9 cellular contexts compared by ENCODE assay signal in the genomic region with DNA sequence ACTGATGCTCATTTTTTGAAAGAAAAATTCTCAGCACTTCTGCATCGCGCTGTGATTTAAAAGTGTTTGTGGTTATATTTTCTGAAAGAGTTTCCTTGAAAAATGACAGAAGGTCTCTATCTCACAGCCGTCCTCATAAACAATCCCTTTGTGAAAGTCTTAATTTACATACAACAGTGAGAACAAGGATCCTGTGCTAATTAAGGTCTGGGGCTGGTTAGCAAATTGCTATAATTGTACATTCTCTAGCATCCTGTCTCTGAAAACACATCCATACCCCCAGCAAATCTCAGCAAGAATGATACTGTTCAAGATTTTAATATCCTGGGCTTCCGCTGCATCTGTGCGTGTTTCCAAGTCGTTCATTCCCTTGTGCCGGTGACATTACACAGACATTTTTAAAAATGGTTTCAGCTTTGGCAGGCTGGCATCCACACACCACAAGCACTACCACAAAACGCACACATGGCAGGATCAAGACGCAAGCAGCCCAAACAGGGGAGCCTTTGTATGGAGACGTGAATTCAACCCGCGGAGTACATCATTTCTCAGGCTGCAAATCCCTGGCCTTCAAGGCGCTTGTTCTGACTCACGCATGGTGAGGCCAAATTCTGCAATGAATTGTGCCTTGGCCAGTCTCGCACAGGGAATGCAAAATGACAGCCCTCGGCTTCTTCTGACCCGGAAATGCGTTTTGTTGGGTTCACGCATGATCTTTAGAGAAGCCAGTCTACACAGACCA. TPM values are rescaled to one million over a fixed set of nuclear protein-coding genes. Genes with fewer than 3 reads are reported as not detected.
DNase-seq lines count a peak whose midpoint lies in the region; ATAC-seq and TF ChIP-seq lines count a peak whose summit lies in the region.
"Had no signal": no experiment of that assay in that cellular context is flagged by ENCODE, and none has a peak within 500 bp of the region (broad histone marks: within the 10 kb centered on the region; RNA-seq: fewer than 3 reads in every experiment).

No MANE protein-coding gene starts in this region.

- peak overlapping the region; percentile 61 for H3K27ac Mint-ChIP-seq in CD8-positive, alpha-beta T cell

- intact Hi-C loops in CD8-positive, alpha-beta T cell (cut with DNase I, micrococcal nuclease): no loop called here

- no peak overlapping the region for H3K4me3 Mint-ChIP-seq in CD8-positive, alpha-beta T cell

- H3K36me3 Mint-ChIP-seq in CD8-positive, alpha-beta T cell: peaks cover 68% of the 10 kb centered on the region

- CTCF ChIA-PET in CD8-positive, alpha-beta T cell (lab: Charles Lee): no interaction called here

- POLR2A ChIA-PET in CD8-positive, alpha-beta T cell (lab: Charles Lee): no interaction called here

- no peak for TF ChIP-seq CTCF in CD8-positive, alpha-beta T cell (IDR thresholded peaks at IDR 0.05)
- TF ChIP-seq CTCF in right atrium auricular region (IDR thresholded peaks at IDR 0.05): no peak

- no peaks in the 10 kb centered on the region for H3K27me3 Mint-ChIP-seq in CD8-positive, alpha-beta T cell (ENCODE audit: low read depth)

- no peak for DNase-seq in CD8-positive, alpha-beta T cell
- DNase-seq in amygdala (lab: John Stamatoyannopoulos, UW): peak in 50 of 56 donors; percentile 24 to 86 (median 65)
- peak; percentile 85 for DNase-seq in right atrium auricular region (ENCODE audit: low spot score)
- peak; percentile 89 for DNase-seq in putamen (ENCODE audit: low spot score)
- no peak for DNase-seq in D341Med (ENCODE audit: low spot score)
- DNase-seq in NCI-H1105 (lab: John Stamatoyannopoulos, UW): no peak
- DNase-seq in NCI-H2171 treated with DMSO at 0.1 percent for 48 hours (lab: John Stamatoyannopoulos, UW): no peak
- DNase-seq: T-helper 1 cell had no signal

- no peak for ATAC-seq in CD8-positive, alpha-beta T cell
- ATAC-seq in HG02870 (IDR thresholded peaks at IDR 0.05; ENCODE audit: unreplicated experiment): no peak

- H3K4me1 Mint-ChIP-seq in CD8-positive, alpha-beta T cell (ENCODE audit: low read depth): peaks cover 66% of the 10 kb centered on the region

- H3K36me3 ChIP-seq in CD8-positive, alpha-beta T cell (ENCODE audit: insufficient read depth, low read length): peaks cover 17% of the 10 kb centered on the region
- no peaks in the 10 kb centered on the region for H3K36me3 ChIP-seq in right atrium auricular region

- no peaks in the 10 kb centered on the region for H3K27me3 ChIP-seq in CD8-positive, alpha-beta T cell (ENCODE audit: insufficient read depth, low read length)
- H3K27me3 ChIP-seq in right atrium auricular region: no peaks in the 10 kb centered on the region

- no peak overlapping the region for H3K4me3 ChIP-seq in CD8-positive, alpha-beta T cell (ENCODE audit: low read depth, low read length)
- H3K4me3 ChIP-seq in right atrium auricular region: no peak overlapping the region

- no peaks in the 10 kb centered on the region for H3K9me3 ChIP-seq in CD8-positive, alpha-beta T cell (ENCODE audit: low read length)
- H3K9me3 ChIP-seq in right atrium auricular region: no peaks in the 10 kb centered on the region

- H3K4me1 ChIP-seq in CD8-positive, alpha-beta T cell (ENCODE audit: insufficient read depth, low read length): peaks cover 25% of the 10 kb centered on the region
- peaks cover 0 to 83% of the 10 kb centered on the region in 2 donors for H3K4me1 ChIP-seq in right atrium auricular region

- no peaks in the 10 kb centered on the region for H3K9me3 Mint-ChIP-seq in CD8-positive, alpha-beta T cell

- H3K27ac ChIP-seq in CD8-positive, alpha-beta T cell (ENCODE audit: low read depth, low read length): no peak overlapping the region
- peak overlapping the region; percentile 81 to 82 for H3K27ac ChIP-seq in right atrium auricular region

RNA-seq across cellular contexts. Expression of a gene that starts 20.3 kb away (rescaled TPM):
- 10 to 100 TPM; 23.2 to 27.0 TPM for total RNA-seq in CD8-positive, alpha-beta T cell
- total RNA-seq in right atrium auricular region: 10 to 100 TPM; 22.0 to 35.3 TPM

Comparison
In these comparisons a context has a peak if more than half of its experiments do, and no peak if none do; other contexts are left out.
1. DNase-seq: peak in amygdala (50 of 56), right atrium auricular region (single experiment) and putamen (single experiment); none in CD8-positive, alpha-beta T cell (0 of 7), D341Med (single experiment), NCI-H1105 (single experiment) and NCI-H2171 treated with DMSO at 0.1 percent for 48 hours (single experiment).